ENCODE assay signal across 24 cellular contexts in genomic region chr7:82521906-82522445, GRCh38.
"Had no signal": no experiment of that assay in that cellular context is flagged by ENCODE, and none has a peak within 500 bp of the region (broad histone marks: within the 10 kb centered on the region; RNA-seq: fewer than 3 reads in every experiment).

No MANE protein-coding gene starts in this region.

- H3K36me3 ChIP-seq: Peyer's patch, SJSA1 had no signal

- ATAC-seq: activated CD4-positive, CD25-positive, alpha-beta regulatory T cell treated with anti-CD3 and anti-CD28 coated beads, Interleukin-2, amount 50 U/mL, for 24 hours; WTC11 had no signal

- H3K4me1 ChIP-seq: Peyer's patch had no signal

- H3K4me3 ChIP-seq: Peyer's patch, SJSA1 had no signal

- H3K9me3 ChIP-seq: Peyer's patch, SJSA1, SK-N-SH had no signal

- H3K27me3 ChIP-seq: Peyer's patch, SJSA1 had no signal

- DNase-seq: activated CD4-positive, alpha-beta memory T cell treated with anti-CD3 and anti-CD28 coated beads for 36 hours; activated CD4-positive, alpha-beta T cell treated with anti-CD3 and anti-CD28 coated beads for 4 hours; activated CD4-positive, alpha-beta T cell treated with anti-CD3 and anti-CD28 coated beads, Interleukin-2, amount 50 U/mL, for 1 hour; activated CD8-positive, alpha-beta memory T cell treated with anti-CD3 and anti-CD28 coated beads, Interleukin-2, amount 50 U/mL, for 48 hours; activated effector memory CD4-positive, alpha-beta T cell treated with Interleukin-2 at 50 U/mL for 16 hours; activated naive CD4-positive, alpha-beta T cell treated with anti-CD3 and anti-CD28 coated beads, Interleukin-2, amount 10 ng/mL, durations not matched to agents 7 days and 5 days; activated T-cell treated with anti-CD3 and anti-CD28 coated beads, Interleukin-2, amount 50 U/mL, for 48 hours; amygdala; MM.1S; MV-4-11; NCI-H1092; NCI-H1436 treated with DMSO at 0.1 percent for 48 hours; NCI-H1694 treated with DMSO at 0.1 percent for 48 hours; NCI-H2029; NCI-H345; NCI-H524 treated with DMSO at 0.1 percent for 48 hours; Peyer's patch; RPMI8226; SHP77 treated with DMSO at 0.1 percent for 48 hours; SK-N-SH had no signal

- H3K4me2 ChIP-seq: KMS-11, SK-N-SH had no signal

- H3K27ac ChIP-seq: KMS-11, Peyer's patch, SJSA1 had no signal
